ENCODE assay signal across 14 cellular contexts in the genomic region with DNA sequence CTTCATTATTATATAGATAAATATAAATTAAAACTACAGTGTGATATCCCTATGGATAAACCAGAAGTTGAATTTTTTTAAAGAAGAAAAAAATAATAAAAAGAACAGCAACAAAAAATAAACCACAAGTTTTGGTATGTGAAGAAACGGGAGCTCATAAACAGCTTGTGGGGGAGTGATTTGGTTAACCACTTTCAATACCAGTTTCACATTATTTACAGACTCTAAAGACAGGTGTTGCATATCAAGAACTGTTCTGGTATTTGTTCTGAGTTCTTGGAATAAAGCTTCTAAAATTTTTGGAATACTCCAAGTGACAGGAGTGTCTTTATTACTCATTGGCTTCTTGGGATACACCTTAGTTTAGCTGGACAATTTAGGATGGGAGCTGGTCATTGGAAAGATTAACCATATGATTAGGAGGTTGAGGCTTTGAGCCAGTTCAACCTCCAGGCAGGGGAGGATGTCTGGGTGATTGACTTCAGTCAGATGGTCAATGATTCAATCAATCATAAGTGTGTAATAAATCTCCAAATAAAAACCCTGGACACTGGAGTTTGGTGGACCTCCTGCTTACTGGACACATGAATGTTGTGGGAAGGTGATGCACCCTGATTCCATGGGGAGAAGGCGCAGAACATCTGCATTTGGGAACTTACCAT.
A peak's percentile ranks its signal among the peaks of the same experiment; 100 is the strongest.
DNase-seq lines count a peak whose midpoint lies in the region; ATAC-seq lines count a peak whose summit lies in the region.
"Had no signal": no experiment of that assay in that cellular context is flagged by ENCODE, and none has a peak within 500 bp of the region (broad histone marks: within the 10 kb centered on the region; RNA-seq: fewer than 3 reads in every experiment).

No MANE protein-coding gene starts in this region.

- no peak overlapping the region for H3K4me3 Mint-ChIP-seq in activated T-helper 1 cell treated with anti-CD3 and anti-CD28 coated beads, Interleukin-12 subunit alpha, Interleukin-12 subunit beta, Interleukin-2, Interleukin-4 antibody, amounts not matched to agents 30 ng/mL and 10 ng/mL and 1 ng/mL, durations not matched to agents 14 hours and 24 hours and 36 hours
- H3K4me3 Mint-ChIP-seq: mesothelial cell of epicardium had no signal

- H3K27ac Mint-ChIP-seq in activated T-helper 1 cell treated with anti-CD3 and anti-CD28 coated beads, Interleukin-12 subunit alpha, Interleukin-12 subunit beta, Interleukin-2, Interleukin-4 antibody, amounts not matched to agents 30 ng/mL and 10 ng/mL and 1 ng/mL, durations not matched to agents 14 hours and 24 hours and 36 hours: no peak overlapping the region
- H3K27ac Mint-ChIP-seq: mesothelial cell of epicardium had no signal

- no peaks in the 10 kb centered on the region for H3K4me1 Mint-ChIP-seq in activated T-helper 1 cell treated with anti-CD3 and anti-CD28 coated beads, Interleukin-12 subunit alpha, Interleukin-12 subunit beta, Interleukin-2, Interleukin-4 antibody, amounts not matched to agents 30 ng/mL and 10 ng/mL and 1 ng/mL, durations not matched to agents 14 hours and 24 hours and 36 hours (ENCODE audit: low read depth)
- H3K4me1 Mint-ChIP-seq: mesothelial cell of epicardium had no signal

- intact Hi-C loops in Right ventricle myocardium inferior (cut with DNase I): no loop called here
- intact Hi-C loops in activated T-helper 1 cell treated with anti-CD3 and anti-CD28 coated beads, Interleukin-12 subunit alpha, Interleukin-12 subunit beta, Interleukin-2, Interleukin-4 antibody, amounts not matched to agents 30 ng/mL and 10 ng/mL and 1 ng/mL, durations not matched to agents 14 hours and 24 hours and 36 hours (cut with micrococcal nuclease): no loop called here

- H3K9me3 Mint-ChIP-seq in activated T-helper 1 cell treated with anti-CD3 and anti-CD28 coated beads, Interleukin-12 subunit alpha, Interleukin-12 subunit beta, Interleukin-2, Interleukin-4 antibody, amounts not matched to agents 30 ng/mL and 10 ng/mL and 1 ng/mL, durations not matched to agents 14 hours and 24 hours and 36 hours: no peaks in the 10 kb centered on the region
- H3K9me3 Mint-ChIP-seq: mesothelial cell of epicardium had no signal

- no peaks in the 10 kb centered on the region for H3K36me3 Mint-ChIP-seq in activated T-helper 1 cell treated with anti-CD3 and anti-CD28 coated beads, Interleukin-12 subunit alpha, Interleukin-12 subunit beta, Interleukin-2, Interleukin-4 antibody, amounts not matched to agents 30 ng/mL and 10 ng/mL and 1 ng/mL, durations not matched to agents 14 hours and 24 hours and 36 hours (ENCODE audit: low read depth)
- H3K36me3 Mint-ChIP-seq: mesothelial cell of epicardium had no signal

- DNase-seq in NCI-H2227 treated with DMSO at 0.1 percent for 48 hours (lab: John Stamatoyannopoulos, UW) (no peak), Right ventricle myocardium inferior (ENCODE audit: missing footprints) (no peak), DMS153 (lab: John Stamatoyannopoulos, UW) (no peak)
- no peak for DNase-seq in activated T-helper 1 cell treated with anti-CD3 and anti-CD28 coated beads, Interleukin-12 subunit alpha, Interleukin-12 subunit beta, Interleukin-2, Interleukin-4 antibody, amounts not matched to agents 30 ng/mL and 10 ng/mL and 1 ng/mL, durations not matched to agents 14 hours and 24 hours and 36 hours (ENCODE audit: low spot score)
- DNase-seq: activated CD4-positive, alpha-beta T cell treated with anti-CD3 and anti-CD28 coated beads, Interleukin-2, amount 50 U/mL, for 1 hour; Caco-2; NCI-H1105 treated with DMSO at 0.1 percent for 48 hours; NCI-H510A; posterior cingulate gyrus had no signal

- ATAC-seq in GM18498 (IDR thresholded peaks at IDR 0.05; ENCODE audit: unreplicated experiment): peak; percentile 88
- peak; percentile 74 for ATAC-seq in GM19397 (IDR thresholded peaks at IDR 0.05; ENCODE audit: unreplicated experiment)
- peak; percentile 90 for ATAC-seq in HG02642 (IDR thresholded peaks at IDR 0.05; ENCODE audit: poor library complexity, unreplicated experiment)
- ATAC-seq in HG03354 (IDR thresholded peaks at IDR 0.05; ENCODE audit: poor library complexity, severe bottlenecking, unreplicated experiment): peak; percentile 89
- ATAC-seq in Right ventricle myocardium inferior: no peak

- no peaks in the 10 kb centered on the region for H3K27me3 Mint-ChIP-seq in activated T-helper 1 cell treated with anti-CD3 and anti-CD28 coated beads, Interleukin-12 subunit alpha, Interleukin-12 subunit beta, Interleukin-2, Interleukin-4 antibody, amounts not matched to agents 30 ng/mL and 10 ng/mL and 1 ng/mL, durations not matched to agents 14 hours and 24 hours and 36 hours (ENCODE audit: insufficient read depth)
